Comparison of ENCODE assay signal across 15 cellular contexts in genomic region chrX:2647627-2648026, GRCh38. TPM values are rescaled to one million over a fixed set of nuclear protein-coding genes. Genes with fewer than 3 reads are reported as not detected.
A peak's percentile ranks its signal among the peaks of the same experiment; 100 is the strongest.
DNase-seq lines count a peak whose midpoint lies in the region; ATAC-seq and TF ChIP-seq lines count a peak whose summit lies in the region.
"Had no signal": no experiment of that assay in that cellular context is flagged by ENCODE, and none has a peak within 500 bp of the region (broad histone marks: within the 10 kb centered on the region; RNA-seq: fewer than 3 reads in every experiment).

No MANE protein-coding gene starts in this region.

- H3K4me1 Mint-ChIP-seq in activated T-cell treated with anti-CD3 and anti-CD28 coated beads, Interleukin-2, amount 50 U/mL, for 4 hours (ENCODE audit: low read depth): peaks cover 12% of the 10 kb centered on the region
- peaks cover 11% of the 10 kb centered on the region for H3K4me1 Mint-ChIP-seq in T-helper 17 cell
- peaks cover 8% of the 10 kb centered on the region for H3K4me1 Mint-ChIP-seq in stimulated activated memory B cell treated with anti-CD40 and anti-IgM and Interleukin-4, amounts not matched to agents 10 μg/mL and 1 μg/mL and 100 μg/mL, for 72 hours

- H3K9me3 ChIP-seq in T-helper 17 cell (ENCODE audit: control insufficient read depth, low read length, poor library complexity, severe bottlenecking): no peaks in the 10 kb centered on the region

- ATAC-seq in activated T-cell treated with anti-CD3 and anti-CD28 coated beads, Interleukin-2, amount 50 U/mL, for 4 hours: peak; percentile 32 to 40
- ATAC-seq in T-helper 17 cell (no peak), HG03025 (IDR thresholded peaks at IDR 0.05; ENCODE audit: low FRiP score, unreplicated experiment) (no peak)
- peak; percentile 20 for ATAC-seq in stimulated activated memory B cell treated with anti-CD40 and anti-IgM and Interleukin-4, amounts not matched to agents 10 μg/mL and 1 μg/mL and 100 μg/mL, for 72 hours
- ATAC-seq: Panc1 had no signal

- H3K27ac Mint-ChIP-seq in T-helper 17 cell: peak overlapping the region; percentile 51
- peak overlapping the region; percentile 29 for H3K27ac Mint-ChIP-seq in stimulated activated memory B cell treated with anti-CD40 and anti-IgM and Interleukin-4, amounts not matched to agents 10 μg/mL and 1 μg/mL and 100 μg/mL, for 72 hours
- H3K27ac Mint-ChIP-seq: CD4-positive, CD25-positive, alpha-beta regulatory T cell had no signal

- no peaks in the 10 kb centered on the region for H3K27me3 Mint-ChIP-seq in activated T-cell treated with anti-CD3 and anti-CD28 coated beads, Interleukin-2, amount 50 U/mL, for 4 hours (ENCODE audit: low read depth)
- no peaks in the 10 kb centered on the region for H3K27me3 Mint-ChIP-seq in T-helper 17 cell
- H3K27me3 Mint-ChIP-seq in stimulated activated memory B cell treated with anti-CD40 and anti-IgM and Interleukin-4, amounts not matched to agents 10 μg/mL and 1 μg/mL and 100 μg/mL, for 72 hours: no peaks in the 10 kb centered on the region
- H3K27me3 Mint-ChIP-seq: CD4-positive, CD25-positive, alpha-beta regulatory T cell had no signal

- no peaks in the 10 kb centered on the region for H3K9me3 Mint-ChIP-seq in activated T-cell treated with anti-CD3 and anti-CD28 coated beads, Interleukin-2, amount 50 U/mL, for 4 hours
- peaks cover 5% of the 10 kb centered on the region for H3K9me3 Mint-ChIP-seq in stimulated activated memory B cell treated with anti-CD40 and anti-IgM and Interleukin-4, amounts not matched to agents 10 μg/mL and 1 μg/mL and 100 μg/mL, for 72 hours
- H3K9me3 Mint-ChIP-seq: CD4-positive, CD25-positive, alpha-beta regulatory T cell had no signal

- POLR2A ChIA-PET in HEK293T (lab: Yijun Ruan, JAX): no interaction called here

- DNase-seq in activated T-cell treated with anti-CD3 and anti-CD28 coated beads, Interleukin-2, amount 50 U/mL, for 4 hours: no peak
- no peak for DNase-seq in activated T-cell treated with anti-CD3 and anti-CD28 coated beads, Interleukin-2, amount 50 U/mL, for 1 hour
- DNase-seq in T-helper 17 cell: no peak
- peak; percentile 21 for DNase-seq in activated naive CD4-positive, alpha-beta T cell treated with anti-CD3 and anti-CD28 coated beads, Interleukin-2, amount 50 U/mL, for 16 hours
- DNase-seq in HEK293T (ENCODE audit: extremely low spot score): no peak
- DNase-seq: ACHN; CD4-positive, CD25-positive, alpha-beta regulatory T cell; Karpas-422; MG63; NCI-H1092 treated with DMSO at 0.1 percent for 48 hours; NCI-H2081 treated with DMSO at 0.1 percent for 48 hours; NCI-H524 had no signal

- CTCF ChIA-PET in HEK293T (lab: Yijun Ruan, JAX): no interaction called here

- no peak overlapping the region for H3K4me3 Mint-ChIP-seq in activated T-cell treated with anti-CD3 and anti-CD28 coated beads, Interleukin-2, amount 50 U/mL, for 4 hours
- H3K4me3 Mint-ChIP-seq in T-helper 17 cell: no peak overlapping the region
- H3K4me3 Mint-ChIP-seq in stimulated activated memory B cell treated with anti-CD40 and anti-IgM and Interleukin-4, amounts not matched to agents 10 μg/mL and 1 μg/mL and 100 μg/mL, for 72 hours: no peak overlapping the region
- H3K4me3 Mint-ChIP-seq: CD4-positive, CD25-positive, alpha-beta regulatory T cell had no signal

- peaks cover 26% of the 10 kb centered on the region for H3K36me3 Mint-ChIP-seq in activated T-cell treated with anti-CD3 and anti-CD28 coated beads, Interleukin-2, amount 50 U/mL, for 4 hours (ENCODE audit: insufficient read depth)
- peaks cover 11% of the 10 kb centered on the region for H3K36me3 Mint-ChIP-seq in T-helper 17 cell (ENCODE audit: low read depth)
- peaks cover 50% of the 10 kb centered on the region for H3K36me3 Mint-ChIP-seq in stimulated activated memory B cell treated with anti-CD40 and anti-IgM and Interleukin-4, amounts not matched to agents 10 μg/mL and 1 μg/mL and 100 μg/mL, for 72 hours

TF ChIP-seq in HEK293T, 16 proteins besides CTCF, POLR2A, EP300 and RAD21:
- TF ChIP-seq CTBP1 (IDR thresholded peaks at IDR 0.05; ENCODE audit: borderline replicate concordance) (no peak), FOXA1 (IDR thresholded peaks at IDR 0.05) (no peak), ARNT (IDR thresholded peaks at IDR 0.05) (no peak), HDGF (IDR thresholded peaks at IDR 0.05; ENCODE audit: borderline replicate concordance) (no peak), LEF1 (IDR thresholded peaks at IDR 0.05; ENCODE audit: borderline replicate concordance) (no peak), SP1 (IDR thresholded peaks at IDR 0.05) (no peak), NFRKB (IDR thresholded peaks at IDR 0.05) (no peak)
- TF ChIP-seq, protein P1, sequence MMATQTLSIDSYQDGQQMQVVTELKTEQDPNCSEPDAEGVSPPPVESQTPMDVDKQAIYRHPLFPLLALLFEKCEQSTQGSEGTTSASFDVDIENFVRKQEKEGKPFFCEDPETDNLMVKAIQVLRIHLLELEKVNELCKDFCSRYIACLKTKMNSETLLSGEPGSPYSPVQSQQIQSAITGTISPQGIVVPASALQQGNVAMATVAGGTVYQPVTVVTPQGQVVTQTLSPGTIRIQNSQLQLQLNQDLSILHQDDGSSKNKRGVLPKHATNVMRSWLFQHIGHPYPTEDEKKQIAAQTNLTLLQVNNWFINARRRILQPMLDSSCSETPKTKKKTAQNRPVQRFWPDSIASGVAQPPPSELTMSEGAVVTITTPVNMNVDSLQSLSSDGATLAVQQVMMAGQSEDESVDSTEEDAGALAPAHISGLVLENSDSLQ (IDR thresholded peaks at IDR 0.05): no peak

RNA-seq across cellular contexts. Expression of gene CD99, which starts 43.5 kb away (rescaled TPM):
- 100 to 1,000 TPM; 138 to 219 (median 164) TPM for total RNA-seq in activated T-cell treated with anti-CD3 and anti-CD28 coated beads, Interleukin-2, amount 50 U/mL, for 4 hours
- total RNA-seq in T-helper 17 cell: 100 to 1,000 TPM; 227 to 275 TPM

Comparison
In these comparisons a context has a peak if more than half of its experiments do, and no peak if none do; other contexts are left out.
1. ATAC-seq: peak in activated T-cell treated with anti-CD3 and anti-CD28 coated beads, Interleukin-2, amount 50 U/mL, for 4 hours (2 of 2) and stimulated activated memory B cell treated with anti-CD40 and anti-IgM and Interleukin-4, amounts not matched to agents 10 μg/mL and 1 μg/mL and 100 μg/mL, for 72 hours (single experiment); none in T-helper 17 cell (single experiment) and HG03025 (single experiment).